17 cellular contexts compared by ENCODE assay signal in genomic region chr7:128093606-128094005, GRCh38.
"Had no signal": no experiment of that assay in that cellular context is flagged by ENCODE, and none has a peak within 500 bp of the region (broad histone marks: within the 10 kb centered on the region; RNA-seq: fewer than 3 reads in every experiment).

No MANE protein-coding gene starts in this region.

- H3K27me3 ChIP-seq: cardiac muscle cell, hepatocyte, upper lobe of right lung had no signal

- H3K4me1 Mint-ChIP-seq: immature natural killer cell, mesothelial cell of epicardium had no signal

- H3K4me3 ChIP-seq: cardiac muscle cell, hepatocyte, upper lobe of right lung had no signal

- H3K27ac ChIP-seq: cardiac muscle cell, hepatocyte, upper lobe of right lung had no signal

- ATAC-seq: esophagus mucosa; naive thymus-derived CD8-positive, alpha-beta T cell had no signal

- H3K79me2 ChIP-seq: hepatocyte had no signal

- H3K27me3 Mint-ChIP-seq: activated CD4-positive, alpha-beta T cell treated with anti-CD3 and anti-CD28 coated beads, Interleukin-2, amount 10 ng/mL, durations not matched to agents 7 days and 5 days; activated CD8-positive, alpha-beta T cell treated with anti-CD3 and anti-CD28 coated beads for 36 hours; naive thymus-derived CD8-positive, alpha-beta T cell had no signal

- H2AFZ ChIP-seq: hepatocyte had no signal

- H3K4me2 ChIP-seq: hepatocyte had no signal

- H3K4me1 ChIP-seq: upper lobe of right lung had no signal

- H3K9me3 Mint-ChIP-seq: activated CD4-positive, alpha-beta T cell treated with anti-CD3 and anti-CD28 coated beads, Interleukin-2, amount 10 ng/mL, durations not matched to agents 7 days and 5 days; activated CD8-positive, alpha-beta T cell treated with anti-CD3 and anti-CD28 coated beads for 36 hours; immature natural killer cell; mesothelial cell of epicardium; T-helper 1 cell treated with Interleukin-12 subunit alpha and Interleukin-12 subunit beta and Interleukin-4 antibody, amounts not matched to agents 30 μg/mL and 1 μg/mL, for 36 hours had no signal

- DNase-seq: activated CD4-positive, alpha-beta T cell treated with anti-CD3 and anti-CD28 coated beads, Interleukin-2, amount 10 ng/mL, durations not matched to agents 7 days and 5 days; activated CD4-positive, CD25-positive, alpha-beta regulatory T cell; activated CD8-positive, alpha-beta T cell treated with anti-CD3 and anti-CD28 coated beads for 36 hours; activated naive CD4-positive, alpha-beta T cell; activated T-cell treated with anti-CD3 and anti-CD28 coated beads, Interleukin-2, amount 50 U/mL, for 1 hour; glutamatergic neuron; immature natural killer cell; mammary epithelial cell; naive thymus-derived CD8-positive, alpha-beta T cell; stimulated activated CD4-positive, alpha-beta T cell treated with anti-CD3 and anti-CD28 coated beads, Interleukin-4, amount 100 ng/mL, for 1 hour; stimulated activated naive CD8-positive, alpha-beta T cell treated with anti-CD3 and anti-CD28 coated beads, Interleukin-15, Interleukin-2, amounts not matched to agents 100 U/mL and 50 U/mL, for 24 hours; upper lobe of right lung had no signal

- H3K9me3 ChIP-seq: upper lobe of right lung had no signal

- H3K27ac Mint-ChIP-seq: activated CD4-positive, alpha-beta T cell treated with anti-CD3 and anti-CD28 coated beads, Interleukin-2, amount 10 ng/mL, durations not matched to agents 7 days and 5 days; activated CD8-positive, alpha-beta T cell treated with anti-CD3 and anti-CD28 coated beads for 36 hours; mesothelial cell of epicardium; T-helper 1 cell treated with Interleukin-12 subunit alpha and Interleukin-12 subunit beta and Interleukin-4 antibody, amounts not matched to agents 30 μg/mL and 1 μg/mL, for 36 hours had no signal

- H3K4me3 Mint-ChIP-seq: activated CD4-positive, alpha-beta T cell treated with anti-CD3 and anti-CD28 coated beads, Interleukin-2, amount 10 ng/mL, durations not matched to agents 7 days and 5 days; activated CD8-positive, alpha-beta T cell treated with anti-CD3 and anti-CD28 coated beads for 36 hours; immature natural killer cell; mesothelial cell of epicardium; naive thymus-derived CD8-positive, alpha-beta T cell; T-helper 1 cell treated with Interleukin-12 subunit alpha and Interleukin-12 subunit beta and Interleukin-4 antibody, amounts not matched to agents 30 μg/mL and 1 μg/mL, for 36 hours had no signal
